Comparison of ENCODE assay signal across 16 cellular contexts in genomic region chr5:179294891-179295777, GRCh38. TPM values are rescaled to one million over a fixed set of nuclear protein-coding genes. Genes with fewer than 3 reads are reported as not detected.
DNase-seq lines count a peak whose midpoint lies in the region; ATAC-seq and TF ChIP-seq lines count a peak whose summit lies in the region.
"Had no signal": no experiment of that assay in that cellular context is flagged by ENCODE, and none has a peak within 500 bp of the region (broad histone marks: within the 10 kb centered on the region; RNA-seq: fewer than 3 reads in every experiment).

No MANE protein-coding gene starts in this region.

- H3K4me3 ChIP-seq in ascending aorta (no peak overlapping the region), left ventricle myocardium inferior (no peak overlapping the region), skeletal muscle tissue (ENCODE audit: low read length in 3 of 3) (no peak overlapping the region), colonic mucosa (no peak overlapping the region)

- peak overlapping the region; percentile 54 to 55 for H3K27ac ChIP-seq in ascending aorta
- H3K27ac ChIP-seq in left ventricle myocardium inferior (replicated peaks) = no peak overlapping the region
- peak overlapping the region; percentile 28 for H3K27ac ChIP-seq in skeletal muscle tissue (ENCODE audit: low read depth, low read length)
- no peak overlapping the region for H3K27ac ChIP-seq in colonic mucosa

- intact Hi-C loops in ascending aorta (cut with DNase I) = loop anchor here (2.0 kb wide), 1 partner anchor 28 kb away; no protein-coding TSS in a partner anchor
- intact Hi-C loops in left ventricle myocardium inferior (cut with micrococcal nuclease) = no loop called here
- intact Hi-C loops in colonic mucosa (cut with DNase I) = no loop called here

- H3K9me3 ChIP-seq in ascending aorta = no peaks in the 10 kb centered on the region
- peaks cover 6% of the 10 kb centered on the region for H3K9me3 ChIP-seq in left ventricle myocardium inferior (replicated peaks)
- no peaks in the 10 kb centered on the region for H3K9me3 ChIP-seq in skeletal muscle tissue (ENCODE audit: control insufficient read depth in 3 of 3, low read length in 3 of 3)
- H3K9me3 ChIP-seq in colonic mucosa = no peaks in the 10 kb centered on the region

- peaks cover 0 to 7% of the 10 kb centered on the region in 2 donors for H3K4me1 ChIP-seq in ascending aorta
- H3K4me1 ChIP-seq in left ventricle myocardium inferior = peaks cover 11% of the 10 kb centered on the region
- peaks cover 10 to 17% (median 16%) of the 10 kb centered on the region in 3 donors for H3K4me1 ChIP-seq in skeletal muscle tissue (ENCODE audit: control insufficient read depth in 3 of 3, insufficient read depth in 3 of 3, low read length in 3 of 3)
- no peaks in the 10 kb centered on the region for H3K4me1 ChIP-seq in colonic mucosa

- H3K27me3 ChIP-seq in ascending aorta (no peaks in the 10 kb centered on the region), left ventricle myocardium inferior (ENCODE audit: low read depth) (peaks cover 15% of the 10 kb centered on the region), skeletal muscle tissue (ENCODE audit: control insufficient read depth in 3 of 3, insufficient read depth in 3 of 3, low read length in 3 of 3) (no peaks in the 10 kb centered on the region), colonic mucosa (no peaks in the 10 kb centered on the region)

- H3K36me3 ChIP-seq in ascending aorta (no peaks in the 10 kb centered on the region), left ventricle myocardium inferior (no peaks in the 10 kb centered on the region), skeletal muscle tissue (ENCODE audit: control insufficient read depth in 3 of 3, insufficient read depth in 3 of 3, low read length in 3 of 3) (no peaks in the 10 kb centered on the region), colonic mucosa (no peaks in the 10 kb centered on the region)

- peak in 1 of 3 experiments; percentile 21 for TF ChIP-seq CTCF in ascending aorta (IDR thresholded peaks at IDR 0.05)
- TF ChIP-seq CTCF in left ventricle myocardium inferior (IDR thresholded peaks at IDR 0.05; ENCODE audit: borderline replicate concordance) = no peak
- no peak for TF ChIP-seq CTCF in colonic mucosa (IDR thresholded peaks at IDR 0.05)

- DNase-seq in ELF-1 (ENCODE audit: low read depth, low spot score) (peak; percentile 45), ascending aorta (ENCODE audit: low spot score in 2 of 2) (peak in 1 of 2 donors; percentile 86), left ventricle myocardium inferior (peak; percentile 22), colonic mucosa (no peak), AML-193 (lab: John Stamatoyannopoulos, UW) (no peak), H4 (ENCODE audit: low spot score) (no peak)
- DNase-seq: activated CD4-positive, alpha-beta T cell treated with anti-CD3 and anti-CD28 coated beads, Interleukin-2, amount 50 U/mL, for 48 hours; CD8-positive, alpha-beta T cell; NCI-H1105; NCI-H526; RPMI8226; stimulated activated CD4-positive, alpha-beta T cell treated with anti-CD3 and anti-CD28 coated beads, Interleukin-4, amount 100 ng/mL, for 24 hours; stimulated activated naive B cell treated with anti-CD40 and anti-IgM and Interleukin-4, amounts not matched to agents 10 μg/mL and 1 μg/mL and 100 μg/mL, for 72 hours; T1000 had no signal

- H3K9ac ChIP-seq in skeletal muscle tissue (ENCODE audit: low read depth in 1 of 3, low read length in 3 of 3) = no peak overlapping the region
- H3K9ac ChIP-seq in colonic mucosa (ENCODE audit: low read depth in 2 of 2, low read length in 2 of 2) = peak overlapping the region in 1 of 2 donors; percentile 12

- ATAC-seq in GM18519 (IDR thresholded peaks at IDR 0.05; ENCODE audit: low FRiP score, unreplicated experiment) = no peak
- ATAC-seq: CD8-positive, alpha-beta T cell; stimulated activated naive B cell treated with anti-CD40 and anti-IgM and Interleukin-4, amounts not matched to agents 10 μg/mL and 1 μg/mL and 100 μg/mL, for 72 hours had no signal

RNA-seq across cellular contexts. Expression of gene ADAMTS2, which starts 50.1 kb away (rescaled TPM):
- total RNA-seq in ascending aorta (51.0 TPM), left ventricle myocardium inferior (4.6 TPM), skeletal muscle tissue (29.7 TPM), colonic mucosa (1 to 10 TPM; 2.9 to 4.0 TPM)
- total RNA-seq in H4 (2014; rRNA removed; shearing (Covaris generic)) = 0.21 and 1.2 TPM in 2 replicates
- total RNA-seq: CD8-positive, alpha-beta T cell had no signal

Comparison
In these comparisons a context has a peak if more than half of its experiments do, and no peak if none do; other contexts are left out.
1. DNase-seq: peak in ELF-1 (single experiment) and left ventricle myocardium inferior (single experiment); none in colonic mucosa (single experiment), AML-193 (0 of 2) and H4 (single experiment).
2. H3K27ac ChIP-seq: peak in ascending aorta (2 of 2) and skeletal muscle tissue (single experiment); none in left ventricle myocardium inferior (single experiment) and colonic mucosa (single experiment).